Comparison of ENCODE assay signal across 1 cellular context in the genomic region with DNA sequence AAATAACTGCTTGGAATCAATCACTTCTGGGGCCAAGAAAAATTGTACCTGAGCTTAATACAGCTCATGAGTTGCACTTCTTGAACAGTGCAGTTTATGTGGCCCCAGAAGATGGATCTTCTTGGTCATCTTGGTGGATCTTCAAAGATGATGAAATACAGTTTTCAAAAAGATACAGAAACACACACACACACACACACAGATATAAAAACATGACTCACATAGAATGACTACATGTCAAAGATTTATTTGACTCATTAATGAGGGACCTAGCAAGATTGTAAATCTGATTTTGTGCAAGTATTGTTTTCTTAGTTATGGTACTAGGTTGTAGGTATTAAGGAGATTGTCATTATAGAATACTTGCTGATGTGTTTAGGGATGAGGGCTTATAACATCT.
A peak's percentile ranks its signal among the peaks of the same experiment; 100 is the strongest.
TF ChIP-seq lines count a peak whose summit lies in the region.

No MANE protein-coding gene starts in this region.

TF ChIP-seq in K562, 482 proteins besides CTCF, POLR2A, EP300 and RAD21 (continued from another document):
- TF ChIP-seq ATF3 (IDR thresholded peaks at IDR 0.05), result peak; percentile 73
- no peak for TF ChIP-seq ATF3 (CRISPR knock-in tag; conservative IDR thresholded peaks at IDR 0.05)
- no peak for TF ChIP-seq CEBPG (CRISPR knock-in tag; IDR thresholded peaks at IDR 0.05)
- peak in 1 of 2 experiments; percentile 77; a peak in 2 of 4 replicates for TF ChIP-seq CEBPG (tag; conservative IDR thresholded peaks at IDR 0.05 in 1 of 2, IDR thresholded peaks at IDR 0.05 in 1 of 2)
- TF ChIP-seq ZNF23 (CRISPR knock-in tag; IDR thresholded peaks at IDR 0.05), result no peak
